Comparison of ENCODE assay signal across 1 cellular context in the genomic region with DNA sequence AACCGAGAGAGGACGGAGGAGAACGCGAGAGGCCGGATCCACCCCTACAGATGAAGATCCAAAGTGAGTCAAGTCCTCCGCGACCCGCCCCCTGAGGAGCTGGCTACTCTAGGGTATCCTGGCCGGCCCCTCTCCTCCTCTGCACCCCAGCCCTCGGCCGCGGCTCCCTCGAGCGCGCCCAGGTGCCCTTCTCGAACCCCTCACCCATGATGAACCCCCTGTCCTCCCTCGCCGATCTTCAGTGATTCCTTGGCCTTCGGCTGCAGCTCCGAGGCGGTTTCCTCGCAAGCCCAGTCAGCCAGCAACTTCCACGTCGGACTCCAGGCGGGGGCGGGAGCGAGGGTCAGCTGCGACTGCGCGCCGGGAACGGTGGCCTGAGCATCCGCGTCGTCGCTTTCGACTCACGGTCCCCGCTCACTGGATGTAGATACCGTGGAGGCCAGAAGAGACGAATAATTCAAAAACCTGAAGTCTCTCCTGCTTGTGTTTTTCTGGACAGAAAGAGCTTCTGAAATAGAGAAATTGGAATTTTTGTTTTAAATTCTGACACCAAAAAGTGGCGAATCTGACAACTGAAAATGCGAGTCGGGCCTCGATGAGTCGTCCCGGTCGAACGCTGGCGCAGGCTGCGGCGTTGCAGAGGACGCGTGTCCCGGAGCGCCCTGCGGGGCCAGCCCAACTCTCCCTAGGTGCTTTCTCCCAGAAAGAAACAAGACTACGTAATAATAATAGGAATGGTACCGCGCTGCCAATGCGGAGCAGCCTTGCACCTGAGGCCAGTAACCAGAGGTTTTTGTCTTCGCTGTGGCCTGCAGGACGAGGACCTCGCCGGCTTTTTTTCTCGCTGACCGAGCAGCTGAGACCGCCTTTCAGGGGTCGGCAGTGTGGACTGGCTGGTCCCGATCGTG.
TF ChIP-seq lines count a peak whose summit lies in the region.

A gene (minus strand): TSS at position 335 of the 908 bp plus-strand sequence. CDS start 127 bp downstream, at position 208.

TF ChIP-seq in GM12878, 131 proteins besides CTCF, POLR2A, EP300 and RAD21 (continued from another document):
- TF ChIP-seq, protein P1, sequence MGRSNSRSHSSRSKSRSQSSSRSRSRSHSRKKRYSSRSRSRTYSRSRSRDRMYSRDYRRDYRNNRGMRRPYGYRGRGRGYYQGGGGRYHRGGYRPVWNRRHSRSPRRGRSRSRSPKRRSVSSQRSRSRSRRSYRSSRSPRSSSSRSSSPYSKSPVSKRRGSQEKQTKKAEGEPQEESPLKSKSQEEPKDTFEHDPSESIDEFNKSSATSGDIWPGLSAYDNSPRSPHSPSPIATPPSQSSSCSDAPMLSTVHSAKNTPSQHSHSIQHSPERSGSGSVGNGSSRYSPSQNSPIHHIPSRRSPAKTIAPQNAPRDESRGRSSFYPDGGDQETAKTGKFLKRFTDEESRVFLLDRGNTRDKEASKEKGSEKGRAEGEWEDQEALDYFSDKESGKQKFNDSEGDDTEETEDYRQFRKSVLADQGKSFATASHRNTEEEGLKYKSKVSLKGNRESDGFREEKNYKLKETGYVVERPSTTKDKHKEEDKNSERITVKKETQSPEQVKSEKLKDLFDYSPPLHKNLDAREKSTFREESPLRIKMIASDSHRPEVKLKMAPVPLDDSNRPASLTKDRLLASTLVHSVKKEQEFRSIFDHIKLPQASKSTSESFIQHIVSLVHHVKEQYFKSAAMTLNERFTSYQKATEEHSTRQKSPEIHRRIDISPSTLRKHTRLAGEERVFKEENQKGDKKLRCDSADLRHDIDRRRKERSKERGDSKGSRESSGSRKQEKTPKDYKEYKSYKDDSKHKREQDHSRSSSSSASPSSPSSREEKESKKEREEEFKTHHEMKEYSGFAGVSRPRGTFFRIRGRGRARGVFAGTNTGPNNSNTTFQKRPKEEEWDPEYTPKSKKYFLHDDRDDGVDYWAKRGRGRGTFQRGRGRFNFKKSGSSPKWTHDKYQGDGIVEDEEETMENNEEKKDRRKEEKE (IDR thresholded peaks at IDR 0.05) = no peak
- no peak for TF ChIP-seq RCOR1 (conservative IDR thresholded peaks at IDR 0.05; ENCODE audit: low read depth, low read length)
- TF ChIP-seq, protein P2, sequence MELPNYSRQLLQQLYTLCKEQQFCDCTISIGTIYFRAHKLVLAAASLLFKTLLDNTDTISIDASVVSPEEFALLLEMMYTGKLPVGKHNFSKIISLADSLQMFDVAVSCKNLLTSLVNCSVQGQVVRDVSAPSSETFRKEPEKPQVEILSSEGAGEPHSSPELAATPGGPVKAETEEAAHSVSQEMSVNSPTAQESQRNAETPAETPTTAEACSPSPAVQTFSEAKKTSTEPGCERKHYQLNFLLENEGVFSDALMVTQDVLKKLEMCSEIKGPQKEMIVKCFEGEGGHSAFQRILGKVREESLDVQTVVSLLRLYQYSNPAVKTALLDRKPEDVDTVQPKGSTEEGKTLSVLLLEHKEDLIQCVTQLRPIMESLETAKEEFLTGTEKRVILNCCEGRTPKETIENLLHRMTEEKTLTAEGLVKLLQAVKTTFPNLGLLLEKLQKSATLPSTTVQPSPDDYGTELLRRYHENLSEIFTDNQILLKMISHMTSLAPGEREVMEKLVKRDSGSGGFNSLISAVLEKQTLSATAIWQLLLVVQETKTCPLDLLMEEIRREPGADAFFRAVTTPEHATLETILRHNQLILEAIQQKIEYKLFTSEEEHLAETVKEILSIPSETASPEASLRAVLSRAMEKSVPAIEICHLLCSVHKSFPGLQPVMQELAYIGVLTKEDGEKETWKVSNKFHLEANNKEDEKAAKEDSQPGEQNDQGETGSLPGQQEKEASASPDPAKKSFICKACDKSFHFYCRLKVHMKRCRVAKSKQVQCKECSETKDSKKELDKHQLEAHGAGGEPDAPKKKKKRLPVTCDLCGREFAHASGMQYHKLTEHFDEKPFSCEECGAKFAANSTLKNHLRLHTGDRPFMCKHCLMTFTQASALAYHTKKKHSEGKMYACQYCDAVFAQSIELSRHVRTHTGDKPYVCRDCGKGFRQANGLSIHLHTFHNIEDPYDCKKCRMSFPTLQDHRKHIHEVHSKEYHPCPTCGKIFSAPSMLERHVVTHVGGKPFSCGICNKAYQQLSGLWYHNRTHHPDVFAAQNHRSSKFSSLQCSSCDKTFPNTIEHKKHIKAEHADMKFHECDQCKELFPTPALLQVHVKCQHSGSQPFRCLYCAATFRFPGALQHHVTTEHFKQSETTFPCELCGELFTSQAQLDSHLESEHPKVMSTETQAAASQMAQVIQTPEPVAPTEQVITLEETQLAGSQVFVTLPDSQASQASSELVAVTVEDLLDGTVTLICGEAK (IDR thresholded peaks at IDR 0.05; ENCODE audit: borderline replicate concordance) = peak; percentile 83
- no peak for TF ChIP-seq BMI1 (IDR thresholded peaks at IDR 0.05; ENCODE audit: borderline replicate concordance)
- TF ChIP-seq CBFB (IDR thresholded peaks at IDR 0.05; ENCODE audit: low read depth) = peak; percentile 69; the same call in 1 of the 2 replicates
- TF ChIP-seq SREBF2 (IDR thresholded peaks at IDR 0.05; ENCODE audit: low read length) = no peak
- TF ChIP-seq, protein P3, sequence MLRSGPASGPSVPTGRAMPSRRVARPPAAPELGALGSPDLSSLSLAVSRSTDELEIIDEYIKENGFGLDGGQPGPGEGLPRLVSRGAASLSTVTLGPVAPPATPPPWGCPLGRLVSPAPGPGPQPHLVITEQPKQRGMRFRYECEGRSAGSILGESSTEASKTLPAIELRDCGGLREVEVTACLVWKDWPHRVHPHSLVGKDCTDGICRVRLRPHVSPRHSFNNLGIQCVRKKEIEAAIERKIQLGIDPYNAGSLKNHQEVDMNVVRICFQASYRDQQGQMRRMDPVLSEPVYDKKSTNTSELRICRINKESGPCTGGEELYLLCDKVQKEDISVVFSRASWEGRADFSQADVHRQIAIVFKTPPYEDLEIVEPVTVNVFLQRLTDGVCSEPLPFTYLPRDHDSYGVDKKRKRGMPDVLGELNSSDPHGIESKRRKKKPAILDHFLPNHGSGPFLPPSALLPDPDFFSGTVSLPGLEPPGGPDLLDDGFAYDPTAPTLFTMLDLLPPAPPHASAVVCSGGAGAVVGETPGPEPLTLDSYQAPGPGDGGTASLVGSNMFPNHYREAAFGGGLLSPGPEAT (IDR thresholded peaks at IDR 0.05; ENCODE audit: low read depth) = peak; percentile 94
- no peak for TF ChIP-seq FOXM1 (IDR thresholded peaks at IDR 0.05; ENCODE audit: low read depth, low read length)
- 0 out of 2 replicates have a peak, but pooled peaks have one; percentile 42 for TF ChIP-seq DPF2 (IDR thresholded peaks at IDR 0.05)
- TF ChIP-seq TCF7 (IDR thresholded peaks at IDR 0.05; ENCODE audit: borderline replicate concordance) = no peak
- TF ChIP-seq CREB1 (IDR thresholded peaks at IDR 0.05; ENCODE audit: low read depth) = peak; percentile 92
- TF ChIP-seq RFX5 (IDR thresholded peaks at IDR 0.05; ENCODE audit: low read depth, low read length) = no peak; the same call in 1 of the 2 replicates
- TF ChIP-seq ZNF217 (IDR thresholded peaks at IDR 0.05) = peak; percentile 31; the same call in 1 of the 2 replicates
- TF ChIP-seq EED (IDR thresholded peaks at IDR 0.05; ENCODE audit: low read depth) = no peak
- 0 out of 4 replicates have a peak, but pooled peaks of 1 of the 2 experiments have one; percentile 34 for TF ChIP-seq SRF (IDR thresholded peaks at IDR 0.05; ENCODE audit: low read depth in 2 of 2, low read length in 2 of 2)
- TF ChIP-seq, protein P4, sequence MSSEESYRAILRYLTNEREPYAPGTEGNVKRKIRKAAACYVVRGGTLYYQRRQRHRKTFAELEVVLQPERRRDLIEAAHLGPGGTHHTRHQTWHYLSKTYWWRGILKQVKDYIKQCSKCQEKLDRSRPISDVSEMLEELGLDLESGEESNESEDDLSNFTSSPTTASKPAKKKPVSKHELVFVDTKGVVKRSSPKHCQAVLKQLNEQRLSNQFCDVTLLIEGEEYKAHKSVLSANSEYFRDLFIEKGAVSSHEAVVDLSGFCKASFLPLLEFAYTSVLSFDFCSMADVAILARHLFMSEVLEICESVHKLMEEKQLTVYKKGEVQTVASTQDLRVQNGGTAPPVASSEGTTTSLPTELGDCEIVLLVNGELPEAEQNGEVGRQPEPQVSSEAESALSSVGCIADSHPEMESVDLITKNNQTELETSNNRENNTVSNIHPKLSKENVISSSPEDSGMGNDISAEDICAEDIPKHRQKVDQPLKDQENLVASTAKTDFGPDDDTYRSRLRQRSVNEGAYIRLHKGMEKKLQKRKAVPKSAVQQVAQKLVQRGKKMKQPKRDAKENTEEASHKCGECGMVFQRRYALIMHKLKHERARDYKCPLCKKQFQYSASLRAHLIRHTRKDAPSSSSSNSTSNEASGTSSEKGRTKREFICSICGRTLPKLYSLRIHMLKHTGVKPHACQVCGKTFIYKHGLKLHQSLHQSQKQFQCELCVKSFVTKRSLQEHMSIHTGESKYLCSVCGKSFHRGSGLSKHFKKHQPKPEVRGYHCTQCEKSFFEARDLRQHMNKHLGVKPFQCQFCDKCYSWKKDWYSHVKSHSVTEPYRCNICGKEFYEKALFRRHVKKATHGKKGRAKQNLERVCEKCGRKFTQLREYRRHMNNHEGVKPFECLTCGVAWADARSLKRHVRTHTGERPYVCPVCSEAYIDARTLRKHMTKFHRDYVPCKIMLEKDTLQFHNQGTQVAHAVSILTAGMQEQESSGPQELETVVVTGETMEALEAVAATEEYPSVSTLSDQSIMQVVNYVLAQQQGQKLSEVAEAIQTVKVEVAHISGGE (CRISPR knock-in tag; IDR thresholded peaks at IDR 0.05) = no peak
- no peak; the same call in 1 of the 2 replicates for TF ChIP-seq JUNB (IDR thresholded peaks at IDR 0.05)
- TF ChIP-seq CEBPB (IDR thresholded peaks at IDR 0.05; ENCODE audit: borderline replicate concordance in 1 of 2, low read depth in 2 of 2, low read length in 2 of 2) = no peak
- TF ChIP-seq ZZZ3 (IDR thresholded peaks at IDR 0.05; ENCODE audit: control insufficient read depth, insufficient read length, low read depth) = no peak
- peak; percentile 54; the same call in 1 of the 2 replicates for TF ChIP-seq WRNIP1 (IDR thresholded peaks at IDR 0.05; ENCODE audit: borderline replicate concordance, low read depth, low read length)
- TF ChIP-seq PAX8 (IDR thresholded peaks at IDR 0.05) = no peak
- peak; percentile 74 for TF ChIP-seq ATF7 (IDR thresholded peaks at IDR 0.05; ENCODE audit: low read depth)
- TF ChIP-seq CREM (IDR thresholded peaks at IDR 0.05; ENCODE audit: low read depth) = peak; percentile 93
- no peak for TF ChIP-seq MYB (IDR thresholded peaks at IDR 0.05; ENCODE audit: borderline replicate concordance, low read depth, low read length)
